In the genomic region with DNA sequence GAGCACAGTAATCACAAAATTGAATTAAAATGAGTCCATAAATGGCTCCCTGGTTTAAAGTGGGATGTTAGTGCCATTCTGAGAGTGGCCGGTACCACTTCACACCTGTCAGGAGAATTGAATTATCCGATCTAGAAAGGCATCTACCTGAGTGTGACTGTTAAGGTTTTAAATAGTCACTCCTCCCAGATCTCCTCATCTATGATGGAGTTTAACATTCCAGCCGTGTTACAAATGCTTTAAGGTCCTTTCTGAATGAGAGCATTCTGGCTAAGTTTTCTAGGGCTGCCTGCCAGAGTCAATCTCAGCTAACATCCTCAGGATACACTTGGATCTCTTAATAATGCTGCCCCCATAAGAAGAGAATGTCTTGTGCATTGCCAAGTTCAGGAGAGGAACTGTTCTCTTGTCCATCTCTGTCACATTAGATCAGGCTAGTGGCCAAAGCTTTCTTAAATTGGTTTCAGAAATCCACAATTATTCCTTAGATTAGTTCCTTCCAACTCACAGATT, we compare ENCODE assay signal across 13 cellular contexts.
A peak's percentile ranks its signal among the peaks of the same experiment; 100 is the strongest.
DNase-seq lines count a peak whose midpoint lies in the region; ATAC-seq, FAIRE-seq and TF ChIP-seq lines count a peak whose summit lies in the region.
"Had no signal": no experiment of that assay in that cellular context is flagged by ENCODE, and none has a peak within 500 bp of the region (broad histone marks: within the 10 kb centered on the region; RNA-seq: fewer than 3 reads in every experiment).

No MANE protein-coding gene starts in this region.

- no peak for FAIRE-seq in frontal cortex (lab: Jason Lieb, UNC)
- FAIRE-seq: A549 had no signal

- H3K36me3 ChIP-seq in adipocyte (ENCODE audit: control insufficient read depth, insufficient read depth, low read length, severe bottlenecking) (no peaks in the 10 kb centered on the region), upper lobe of right lung (no peaks in the 10 kb centered on the region)
- H3K36me3 ChIP-seq: BE2C had no signal

- no peak overlapping the region for H3K27ac ChIP-seq in upper lobe of right lung
- H3K27ac ChIP-seq: A549, C4-2B had no signal

- no peak overlapping the region for H3K9ac ChIP-seq in adipocyte (ENCODE audit: low read length)

- H3K4me3 ChIP-seq in adipocyte (ENCODE audit: low read length) (no peak overlapping the region), fibroblast of the aortic adventitia (ENCODE audit: low read depth, low read length) (no peak overlapping the region), upper lobe of right lung (no peak overlapping the region)
- H3K4me3 ChIP-seq: A549 had no signal

- peaks cover 12% of the 10 kb centered on the region for H3K9me3 ChIP-seq in adipocyte (ENCODE audit: control insufficient read depth, low read length)
- H3K9me3 ChIP-seq in upper lobe of right lung: no peaks in the 10 kb centered on the region
- H3K9me3 ChIP-seq: A549, BE2C had no signal

- DNase-seq in adipocyte (ENCODE audit: low read depth): peak; percentile 20
- peak; percentile 69 for DNase-seq in cerebellar cortex (ENCODE audit: low spot score)
- peak; percentile 6 for DNase-seq in fibroblast of the aortic adventitia (ENCODE audit: low read depth)
- no peak for DNase-seq in upper lobe of right lung
- no peak for DNase-seq in DMS153 (lab: John Stamatoyannopoulos, UW)
- no peak for DNase-seq in frontal cortex (ENCODE audit: low spot score in 2 of 2)
- DNase-seq in NCI-H146 treated with DMSO at 0.1 percent for 48 hours (lab: John Stamatoyannopoulos, UW; ENCODE audit: unreplicated experiment): no peak
- DNase-seq: BE2C; CD4-positive, alpha-beta memory T cell; DND-41; H7 had no signal

- no peak for TF ChIP-seq CTCF in fibroblast of the aortic adventitia (IDR thresholded peaks at IDR 0.05; ENCODE audit: insufficient read depth, low read length)
- TF ChIP-seq CTCF in upper lobe of right lung (IDR thresholded peaks at IDR 0.05): no peak

- no peaks in the 10 kb centered on the region for H3K27me3 ChIP-seq in adipocyte (replicated peaks; ENCODE audit: control insufficient read depth, insufficient read depth, low read length)
- H3K27me3 ChIP-seq in upper lobe of right lung: no peaks in the 10 kb centered on the region
- H3K27me3 ChIP-seq: BE2C had no signal

- intact Hi-C loops in upper lobe of right lung (cut with DNase I): no loop called here

- ATAC-seq in upper lobe of right lung: peak; percentile 69
- ATAC-seq: A549 had no signal

- H3K4me1 ChIP-seq in adipocyte (ENCODE audit: control insufficient read depth, insufficient read depth, low read length) (no peaks in the 10 kb centered on the region), upper lobe of right lung (no peaks in the 10 kb centered on the region)
- H3K4me1 ChIP-seq: A549, BE2C had no signal

Comparison
In these comparisons a context has a peak if more than half of its experiments do, and no peak if none do; other contexts are left out.
1. DNase-seq: peak in adipocyte (single experiment), cerebellar cortex (single experiment) and fibroblast of the aortic adventitia (single experiment); none in upper lobe of right lung (single experiment), DMS153 (single experiment), frontal cortex (0 of 2) and NCI-H146 treated with DMSO at 0.1 percent for 48 hours (single experiment).